1 cellular context compared by ENCODE assay signal in the genomic region with DNA sequence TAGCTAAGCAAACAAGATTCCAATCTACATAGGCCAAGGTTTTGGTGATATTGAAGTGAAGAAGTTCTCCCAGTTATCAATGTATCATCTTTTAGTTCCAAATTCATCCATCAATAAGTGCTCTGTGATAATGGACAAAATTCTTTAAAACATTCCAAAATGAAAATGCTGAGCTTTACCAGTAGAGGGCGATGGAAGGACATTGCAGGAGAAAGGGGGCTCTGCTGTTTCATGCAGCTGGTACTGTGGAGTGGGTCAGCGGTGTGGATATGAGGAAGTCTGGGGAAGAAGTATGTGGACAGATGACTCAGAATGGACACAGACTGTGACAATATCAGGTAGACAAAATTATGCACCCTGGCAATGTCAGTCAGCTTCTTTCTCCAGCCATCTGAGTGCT.
TF ChIP-seq lines count a peak whose summit lies in the region.

No MANE protein-coding gene starts in this region.

TF ChIP-seq in HCT116, 20 proteins besides CTCF, POLR2A, EP300 and RAD21:
- TF ChIP-seq EZH2 (IDR thresholded peaks at IDR 0.05) (no peak), ZBTB33 (IDR thresholded peaks at IDR 0.05; ENCODE audit: extremely low read depth, insufficient replicate concordance, low read length) (no peak), ELF1 (IDR thresholded peaks at IDR 0.05; ENCODE audit: borderline replicate concordance, low read depth) (no peak), POLR2AphosphoS5 (IDR thresholded peaks at IDR 0.05; ENCODE audit: low read depth, low read length) (no peak), YY1 (IDR thresholded peaks at IDR 0.05; ENCODE audit: extremely low read depth, insufficient replicate concordance, low read depth, low read length) (no peak), MAX (IDR thresholded peaks at IDR 0.05) (no peak), FOSL1 (IDR thresholded peaks at IDR 0.05; ENCODE audit: low read depth) (no peak), CEBPB (IDR thresholded peaks at IDR 0.05; ENCODE audit: low read depth) (no peak), REST (IDR thresholded peaks at IDR 0.05; ENCODE audit: low read depth) (no peak), ATF3 (IDR thresholded peaks at IDR 0.05) (no peak), CBX3 (IDR thresholded peaks at IDR 0.05; ENCODE audit: low read depth) (no peak), SIN3A (IDR thresholded peaks at IDR 0.05; ENCODE audit: low read depth) (no peak)
